9 cellular contexts compared by ENCODE assay signal in the genomic region with DNA sequence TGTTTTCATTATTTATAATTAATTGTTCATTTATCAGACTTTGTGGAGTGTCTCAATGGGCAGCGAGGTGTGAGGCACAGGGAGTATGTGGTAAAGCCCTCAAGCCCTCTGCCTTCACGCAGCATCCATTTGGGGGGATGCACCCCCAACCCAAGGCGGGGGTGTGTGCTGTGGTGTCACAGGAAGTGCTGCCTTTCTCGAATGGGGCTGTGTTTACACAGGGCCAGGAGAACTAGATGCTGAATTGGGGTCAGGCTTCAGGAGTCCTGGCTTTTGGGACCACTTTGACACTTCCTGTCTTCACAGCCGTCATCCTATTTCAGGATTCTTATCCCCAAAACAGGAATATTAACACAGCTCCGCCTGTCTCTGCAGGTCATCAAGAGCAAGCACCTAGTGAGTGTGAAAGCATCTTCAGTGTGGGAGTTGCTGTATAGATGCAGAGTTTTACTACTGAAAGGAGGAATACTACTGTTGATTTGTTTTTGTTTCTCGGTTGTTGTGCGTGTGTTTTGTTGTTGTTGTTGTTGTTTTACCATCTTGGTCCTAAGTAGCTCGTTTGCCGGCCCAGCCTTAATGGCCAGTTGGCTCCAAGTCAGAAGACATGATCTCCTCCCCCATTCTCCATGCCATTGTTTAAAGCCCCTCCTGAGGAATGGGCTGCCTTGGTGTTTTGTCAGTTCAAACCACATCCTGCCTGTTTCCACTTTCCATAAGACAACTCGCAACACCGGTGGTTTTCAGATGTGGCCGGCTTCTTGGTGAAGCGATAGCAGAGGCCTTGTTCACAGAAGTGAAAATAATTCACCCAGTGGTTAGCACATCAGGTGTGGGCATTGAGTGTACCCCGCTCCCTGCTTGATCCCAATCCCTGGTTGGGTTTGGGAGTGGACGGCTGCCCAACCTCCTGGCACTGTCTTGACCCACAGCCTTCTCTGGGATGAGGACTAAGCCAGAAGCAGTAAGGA.
DNase-seq lines count a peak whose midpoint lies in the region; ATAC-seq and TF ChIP-seq lines count a peak whose summit lies in the region.
"Had no signal": no experiment of that assay in that cellular context is flagged by ENCODE, and none has a peak within 500 bp of the region (broad histone marks: within the 10 kb centered on the region; RNA-seq: fewer than 3 reads in every experiment).

No MANE protein-coding gene starts in this region.

- H3K4me1 ChIP-seq in DND-41 (ENCODE audit: insufficient read depth, low read length) (peaks cover 85% of the 10 kb centered on the region), Caco-2 (peaks cover 26% of the 10 kb centered on the region), breast epithelium (no peaks in the 10 kb centered on the region)

- intact Hi-C loops in Caco-2 (cut with micrococcal nuclease; ENCODE audit: unreplicated experiment) (no loop called here), breast epithelium (cut with DNase I; ENCODE audit: low total_unique reads) (no loop called here)

- peak overlapping the region in 1 of 2 experiments; percentile 43; a peak in 2 of 4 replicates for H3K4me3 ChIP-seq in DND-41 (ENCODE audit: low read depth in 1 of 2, low read length in 2 of 2)
- no peak overlapping the region for H3K4me3 ChIP-seq in Caco-2 (ENCODE audit: low read depth, low read length)
- H3K4me3 ChIP-seq in breast epithelium = no peak overlapping the region
- H3K4me3 ChIP-seq: lung had no signal

- H3K27ac ChIP-seq in DND-41 (ENCODE audit: low read length) = peak overlapping the region; percentile 95
- no peak overlapping the region for H3K27ac ChIP-seq in breast epithelium

- H2AFZ ChIP-seq in DND-41 (ENCODE audit: low read depth, low read length) = peak overlapping the region; percentile 55

- H3K4me2 ChIP-seq in DND-41 (ENCODE audit: insufficient read depth, low read length) = peak overlapping the region; percentile 66

- CTCF ChIA-PET in activated naive CD4-positive, alpha-beta T cell treated with anti-CD3 and anti-CD28 coated beads, Interleukin-2, amount 10 ng/mL, durations not matched to agents 7 days and 5 days (lab: Charles Lee) = interaction anchor here (1.7 kb wide), 1 partner anchor 515 kb away, joined by 3 read pairs; no protein-coding TSS in a partner anchor
- CTCF ChIA-PET in Caco-2 (lab: Charles Lee) = interaction anchor here (1.7 kb wide), 1 partner anchor 10 kb away, joined by 4 read pairs; no protein-coding TSS in a partner anchor

- POLR2A ChIA-PET in Caco-2 (lab: Charles Lee) = no interaction called here

- TF ChIP-seq CTCF in DND-41 (IDR thresholded peaks at IDR 0.05; ENCODE audit: borderline replicate concordance, extremely low read depth, low read length, poor library complexity, severe bottlenecking) (no peak), Caco-2 (IDR thresholded peaks at IDR 0.05; ENCODE audit: insufficient read depth in 1 of 2, low read depth in 1 of 2, low read length in 1 of 2, severe bottlenecking in 1 of 2, unreplicated experiment in 1 of 2) (no peak), progenitor cell of endocrine pancreas (IDR thresholded peaks at IDR 0.05; ENCODE audit: unreplicated experiment) (no peak), breast epithelium (IDR thresholded peaks at IDR 0.05) (no peak)

- DNase-seq in DND-41 (peak; percentile 94), Caco-2 (no peak), progenitor cell of endocrine pancreas (ENCODE audit: low spot score, unreplicated experiment) (no peak), breast epithelium (ENCODE audit: low spot score in 2 of 2) (no peak), NCI-H2227 (lab: John Stamatoyannopoulos, UW; ENCODE audit: unreplicated experiment) (no peak)
- DNase-seq in activated naive CD4-positive, alpha-beta T cell treated with anti-CD3 and anti-CD28 coated beads, Interleukin-2, amount 10 ng/mL, durations not matched to agents 7 days and 5 days = peak; percentile 85

- no peaks in the 10 kb centered on the region for H4K20me1 ChIP-seq in DND-41 (ENCODE audit: insufficient read depth, low read length)

- no TSS peak for BruUV-seq in Caco-2 (replicated peaks; lab: Mats Ljungman, UMichigan)

- peaks cover 43% of the 10 kb centered on the region for H3K27me3 Mint-ChIP-seq in activated naive CD4-positive, alpha-beta T cell treated with anti-CD3 and anti-CD28 coated beads, Interleukin-2, amount 10 ng/mL, durations not matched to agents 7 days and 5 days
- no peaks in the 10 kb centered on the region for H3K27me3 Mint-ChIP-seq in Caco-2 (ENCODE audit: insufficient read depth, unreplicated experiment)
- peaks cover 3% of the 10 kb centered on the region for H3K27me3 Mint-ChIP-seq in progenitor cell of endocrine pancreas

- H3K4me3 Mint-ChIP-seq in activated naive CD4-positive, alpha-beta T cell treated with anti-CD3 and anti-CD28 coated beads, Interleukin-2, amount 10 ng/mL, durations not matched to agents 7 days and 5 days = peak overlapping the region; percentile 27
- H3K4me3 Mint-ChIP-seq in Caco-2 (ENCODE audit: unreplicated experiment) = no peak overlapping the region
- H3K4me3 Mint-ChIP-seq in progenitor cell of endocrine pancreas (ENCODE audit: low read depth) = no peak overlapping the region

- H3K9me3 ChIP-seq in DND-41 (ENCODE audit: insufficient read depth, low read length, severe bottlenecking) (no peaks in the 10 kb centered on the region), Caco-2 (no peaks in the 10 kb centered on the region), breast epithelium (no peaks in the 10 kb centered on the region)

- no peak for TF ChIP-seq POLR2A in breast epithelium (IDR thresholded peaks at IDR 0.05)

- peaks cover 11% of the 10 kb centered on the region for H3K36me3 Mint-ChIP-seq in activated naive CD4-positive, alpha-beta T cell treated with anti-CD3 and anti-CD28 coated beads, Interleukin-2, amount 10 ng/mL, durations not matched to agents 7 days and 5 days
- peaks cover 4% of the 10 kb centered on the region for H3K36me3 Mint-ChIP-seq in Caco-2 (ENCODE audit: insufficient read depth, unreplicated experiment)
- no peaks in the 10 kb centered on the region for H3K36me3 Mint-ChIP-seq in progenitor cell of endocrine pancreas (ENCODE audit: insufficient read depth)

- no peaks in the 10 kb centered on the region for H3K79me2 ChIP-seq in DND-41 (ENCODE audit: insufficient read depth, low read length)

- peak overlapping the region; percentile 64 for H3K9ac ChIP-seq in DND-41 (ENCODE audit: low read depth, low read length)

- ATAC-seq in DND-41 (ENCODE audit: insufficient read depth, low read depth) = peak; percentile 64
- ATAC-seq in GM21367 (IDR thresholded peaks at IDR 0.05; ENCODE audit: unreplicated experiment) = peak; percentile 64
- ATAC-seq in HG03558 (IDR thresholded peaks at IDR 0.05; ENCODE audit: extremely low read depth, unreplicated experiment) = peak; percentile 46

- H3K36me3 ChIP-seq in DND-41 (ENCODE audit: insufficient read depth, low read length) (no peaks in the 10 kb centered on the region), Caco-2 (ENCODE audit: control insufficient read depth, insufficient read depth, low read length) (no peaks in the 10 kb centered on the region), breast epithelium (no peaks in the 10 kb centered on the region)

- peak overlapping the region; percentile 91 for H3K27ac Mint-ChIP-seq in activated naive CD4-positive, alpha-beta T cell treated with anti-CD3 and anti-CD28 coated beads, Interleukin-2, amount 10 ng/mL, durations not matched to agents 7 days and 5 days
- no peak overlapping the region for H3K27ac Mint-ChIP-seq in Caco-2 (ENCODE audit: unreplicated experiment)
- no peak overlapping the region for H3K27ac Mint-ChIP-seq in progenitor cell of endocrine pancreas

- H3K27me3 ChIP-seq in DND-41 (ENCODE audit: insufficient read depth, low read length, poor library complexity) (no peaks in the 10 kb centered on the region), Caco-2 (replicated peaks; ENCODE audit: control insufficient read depth, insufficient read depth, low read length) (no peaks in the 10 kb centered on the region), breast epithelium (no peaks in the 10 kb centered on the region)

- H3K9me3 Mint-ChIP-seq in activated naive CD4-positive, alpha-beta T cell treated with anti-CD3 and anti-CD28 coated beads, Interleukin-2, amount 10 ng/mL, durations not matched to agents 7 days and 5 days = peaks cover 3% of the 10 kb centered on the region
- peaks cover 17% of the 10 kb centered on the region for H3K9me3 Mint-ChIP-seq in Caco-2 (ENCODE audit: unreplicated experiment)
- H3K9me3 Mint-ChIP-seq in progenitor cell of endocrine pancreas (ENCODE audit: low read depth) = peaks cover 3% of the 10 kb centered on the region

- H3K4me1 Mint-ChIP-seq in activated naive CD4-positive, alpha-beta T cell treated with anti-CD3 and anti-CD28 coated beads, Interleukin-2, amount 10 ng/mL, durations not matched to agents 7 days and 5 days = peaks cover 69% of the 10 kb centered on the region
- H3K4me1 Mint-ChIP-seq in Caco-2 (ENCODE audit: low read depth, unreplicated experiment) (peaks cover 16% of the 10 kb centered on the region), progenitor cell of endocrine pancreas (ENCODE audit: low read depth) (peaks cover 18% of the 10 kb centered on the region)

Comparison
In these comparisons a context has a peak if more than half of its experiments do, and no peak if none do; other contexts are left out.
1. DNase-seq: peak in DND-41 (single experiment) and activated naive CD4-positive, alpha-beta T cell treated with anti-CD3 and anti-CD28 coated beads, Interleukin-2, amount 10 ng/mL, durations not matched to agents 7 days and 5 days (single experiment); none in Caco-2 (0 of 2), progenitor cell of endocrine pancreas (single experiment), breast epithelium (0 of 2) and NCI-H2227 (single experiment).
2. Peak in every context shown above with its lines, with median percentiles within 50 percentile points of each other: ATAC-seq.